Comparison of ENCODE assay signal across 8 cellular contexts in genomic region chr11:102346748-102347525, GRCh38. TPM values are rescaled to one million over a fixed set of nuclear protein-coding genes. Genes with fewer than 3 reads are reported as not detected.
DNase-seq lines count a peak whose midpoint lies in the region; ATAC-seq and TF ChIP-seq lines count a peak whose summit lies in the region.

Gene BIRC2 (plus strand): TSS chr11:102347214. CDS start chr11:102349855, 2,641 bp downstream.

- TF ChIP-seq CTCF in PC-3 (conservative IDR thresholded peaks at IDR 0.05; ENCODE audit: low read depth, low read length) = peak; percentile 77

- H3K27me3 ChIP-seq in PC-3 (ENCODE audit: low read length) = no peaks in the 10 kb centered on the region
- H3K27me3 ChIP-seq in esophagus (ENCODE audit: control insufficient read depth in 1 of 2, insufficient read depth in 2 of 2, low read length in 2 of 2) = no peaks in the 10 kb centered on the region
- H3K27me3 ChIP-seq in muscle layer of colon (ENCODE audit: control insufficient read depth in 1 of 2, insufficient read depth in 2 of 2, low read length in 2 of 2) = no peaks in the 10 kb centered on the region

- H3K27ac ChIP-seq in PC-3 (ENCODE audit: low read length) (peak within 1 kb of the TSS; percentile 90), esophagus (ENCODE audit: low read depth in 2 of 2, low read length in 1 of 2) (peak within 1 kb of the TSS; percentile 97 to 99), muscle layer of colon (ENCODE audit: low read depth, low read length) (peak within 1 kb of the TSS; percentile 91)

- 0% methylated on average over 74 to 84 of the region's 84 CpGs for WGBS in esophagus, 2 donors

- POLR2A ChIA-PET in PC-3 (lab: Charles Lee; ENCODE audit: unreplicated experiment) = interaction anchor here (0.7 kb wide), 1 partner anchor 34 kb away, joined by 14 read pairs; no protein-coding TSS in a partner anchor

- DNase-seq in DMS53 (lab: John Stamatoyannopoulos, UW) (peak; percentile 99), HuH-7.5 (ENCODE audit: low spot score) (peak; percentile 34), PC-3 (peak; percentile 99)
- peak; percentile 99 for DNase-seq in activated T-cell treated with anti-CD3 and anti-CD28 coated beads, Interleukin-2, amount 50 U/mL, for 1 hour
- DNase-seq in stimulated activated CD8-positive, alpha-beta memory T cell treated with anti-CD3 and anti-CD28 coated beads, Interleukin-7, amount 100 ng/mL, for 4 hours (ENCODE audit: low read depth in 2 of 2) = peak; percentile 79 to 91

- ATAC-seq in GM21526 (IDR thresholded peaks at IDR 0.05; ENCODE audit: low FRiP score, unreplicated experiment) = peak; percentile 94
- peak; percentile 78 for ATAC-seq in PC-3

- peaks cover 14% of the 10 kb centered on the region; the same call in 1 of the 2 replicates for H3K36me3 ChIP-seq in PC-3 (ENCODE audit: low read depth, low read length)
- H3K36me3 ChIP-seq in esophagus (ENCODE audit: control insufficient read depth in 2 of 2, insufficient read depth in 2 of 2, low read length in 1 of 2) = no peaks in the 10 kb centered on the region
- H3K36me3 ChIP-seq in muscle layer of colon (ENCODE audit: insufficient read depth, low read length) = no peaks in the 10 kb centered on the region

- H3F3A ChIP-seq in PC-3 (ENCODE audit: low read length, unreplicated experiment) = peaks cover 6% of the 10 kb centered on the region

- H3K79me2 ChIP-seq in PC-3 (ENCODE audit: low read length) = peaks cover 44% of the 10 kb centered on the region

- peak within 1 kb of the TSS; percentile 97 for H2AFZ ChIP-seq in PC-3 (ENCODE audit: low read length)

- H3K4me3 ChIP-seq in PC-3 (ENCODE audit: low read length) (peak within 1 kb of the TSS; percentile 88), esophagus (ENCODE audit: low read depth in 1 of 2, low read length in 2 of 2) (peak within 1 kb of the TSS; percentile 70 to 71), muscle layer of colon (ENCODE audit: low read depth in 1 of 2, low read length in 2 of 2) (peak within 1 kb of the TSS; percentile 91)

- intact Hi-C loops in PC-3 (cut with micrococcal nuclease) = loop anchor here (1.0 to 10.0 kb wide), 8 partner anchors 30 to 432 kb away; partner anchors contain the start of genes ANGPTL5, BIRC3, CEP126 and TMEM123

- BruUV-seq in PC-3 (replicated peaks; lab: Mats Ljungman, UMichigan) = TSS peak; percentile 86

- peak within 1 kb of the TSS; percentile 91 for H3K9ac ChIP-seq in PC-3 (ENCODE audit: low read length)
- peak within 1 kb of the TSS; percentile 80 for H3K9ac ChIP-seq in muscle layer of colon (ENCODE audit: low read length)

- H3K4me1 ChIP-seq in PC-3 (ENCODE audit: insufficient read depth, low read length) = peaks cover 34% of the 10 kb centered on the region
- H3K4me1 ChIP-seq in esophagus (ENCODE audit: control insufficient read depth in 2 of 2, insufficient read depth in 2 of 2, low read length in 1 of 2) = no peaks in the 10 kb centered on the region
- H3K4me1 ChIP-seq in muscle layer of colon (ENCODE audit: insufficient read depth, low read length) = peaks cover 28% of the 10 kb centered on the region

- H4K20me1 ChIP-seq in PC-3 (ENCODE audit: low read length) = peaks cover 9% of the 10 kb centered on the region

- CTCF ChIA-PET in PC-3 (lab: Charles Lee) = no interaction called here

- H3K9me3 ChIP-seq in PC-3 (ENCODE audit: low read length) = no peaks in the 10 kb centered on the region
- H3K9me3 ChIP-seq in esophagus (ENCODE audit: control insufficient read depth in 2 of 2, insufficient read depth in 1 of 2, low read depth in 1 of 2, low read length in 1 of 2) = no peaks in the 10 kb centered on the region
- H3K9me3 ChIP-seq in muscle layer of colon (ENCODE audit: low read length) = no peaks in the 10 kb centered on the region

- H3K9me2 ChIP-seq in PC-3 (replicated peaks; ENCODE audit: low read length) = no peaks in the 10 kb centered on the region

- H3K4me2 ChIP-seq in PC-3 (ENCODE audit: low read length) = peak within 1 kb of the TSS; percentile 84

RNA-seq across cellular contexts. Expression of gene BIRC2, which starts in this region (rescaled TPM):
- 36.1 and 42.6 TPM in 2 replicates for total RNA-seq in PC-3 (2014; rRNA removed)
- 10 to 100 TPM; 11.1 to 17.5 TPM for polyA plus RNA-seq in esophagus

Comparison
In these comparisons a context has a peak if more than half of its experiments do, and no peak if none do; other contexts are left out.
1. Peak in every context shown above with its lines: DNase-seq, ATAC-seq, H3K4me3 ChIP-seq and H3K27ac ChIP-seq.
2. DNase-seq: peak in every context shown above with its lines; median percentile 99 in DMS53; 99 in PC-3; 99 in activated T-cell treated with anti-CD3 and anti-CD28 coated beads, Interleukin-2, amount 50 U/mL, for 1 hour; 85 in stimulated activated CD8-positive, alpha-beta memory T cell treated with anti-CD3 and anti-CD28 coated beads, Interleukin-7, amount 100 ng/mL, for 4 hours; 34 in HuH-7.5.